Comparison of ENCODE assay signal across 19 cellular contexts in the genomic region with DNA sequence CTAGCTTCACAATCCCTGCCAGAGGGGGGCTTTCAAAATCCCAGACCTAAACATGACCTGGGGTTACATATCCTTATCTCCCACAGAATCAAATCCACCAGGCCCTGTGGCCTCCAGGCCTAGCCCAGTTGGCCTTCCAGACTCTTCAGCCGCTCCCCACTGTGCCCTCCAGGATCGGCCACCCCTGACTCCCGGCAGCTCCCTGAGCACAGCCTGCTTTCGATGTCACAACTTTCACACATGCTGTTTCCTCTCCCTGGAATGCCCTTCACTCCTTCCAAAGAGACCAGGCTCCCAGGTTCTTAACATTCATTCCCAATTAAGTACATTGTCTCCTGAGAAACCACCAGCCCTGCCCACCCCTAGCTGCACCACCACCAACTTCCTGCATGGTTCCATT.
DNase-seq lines count a peak whose midpoint lies in the region; FAIRE-seq and TF ChIP-seq lines count a peak whose summit lies in the region.
"Had no signal": no experiment of that assay in that cellular context is flagged by ENCODE, and none has a peak within 500 bp of the region (broad histone marks: within the 10 kb centered on the region; RNA-seq: fewer than 3 reads in every experiment).

No MANE protein-coding gene starts in this region.

- H3K27me3 ChIP-seq in astrocyte (ENCODE audit: insufficient read depth, low read length) (peaks cover 29% of the 10 kb centered on the region), endodermal cell (ENCODE audit: control insufficient read depth, insufficient read depth, low read length, poor library complexity, severe bottlenecking) (no peaks in the 10 kb centered on the region), suprapubic skin (no peaks in the 10 kb centered on the region)
- H3K27me3 ChIP-seq: BE2C had no signal

- H3K9me3 ChIP-seq in astrocyte (ENCODE audit: insufficient read depth, low read depth, low read length) (no peaks in the 10 kb centered on the region), endodermal cell (ENCODE audit: control insufficient read depth, low read length) (no peaks in the 10 kb centered on the region), suprapubic skin (no peaks in the 10 kb centered on the region)
- H3K9me3 ChIP-seq: BE2C had no signal

- no peak for TF ChIP-seq EP300 in suprapubic skin (IDR thresholded peaks at IDR 0.05)

- no peak overlapping the region for H2AFZ ChIP-seq in astrocyte (ENCODE audit: low read depth, low read length)

- H3K9ac ChIP-seq in astrocyte (ENCODE audit: low read length) (no peak overlapping the region), endodermal cell (ENCODE audit: extremely low read depth, low read length, poor library complexity, severe bottlenecking) (no peak overlapping the region)

- peaks cover 6% of the 10 kb centered on the region for H3K9me3 Mint-ChIP-seq in astrocyte (ENCODE audit: unreplicated experiment)
- H3K9me3 Mint-ChIP-seq in endodermal cell: no peaks in the 10 kb centered on the region
- no peaks in the 10 kb centered on the region for H3K9me3 Mint-ChIP-seq in neural crest cell
- H3K9me3 Mint-ChIP-seq: CD8-positive, alpha-beta memory T cell; H9 had no signal

- H3K27ac Mint-ChIP-seq in astrocyte (ENCODE audit: unreplicated experiment): no peak overlapping the region
- no peak overlapping the region for H3K27ac Mint-ChIP-seq in endodermal cell
- peak overlapping the region; percentile 54 for H3K27ac Mint-ChIP-seq in neural crest cell (ENCODE audit: unreplicated experiment)
- H3K27ac Mint-ChIP-seq: CD4-positive, CD25-positive, alpha-beta regulatory T cell; H9 had no signal

- peak overlapping the region; percentile 6 for H3K4me3 Mint-ChIP-seq in astrocyte (ENCODE audit: unreplicated experiment)
- H3K4me3 Mint-ChIP-seq in endodermal cell: no peak overlapping the region
- H3K4me3 Mint-ChIP-seq in neural crest cell: no peak overlapping the region
- H3K4me3 Mint-ChIP-seq: CD4-positive, CD25-positive, alpha-beta regulatory T cell; CD8-positive, alpha-beta memory T cell; H9 had no signal

- H3K36me3 Mint-ChIP-seq in astrocyte (ENCODE audit: low read depth, unreplicated experiment): peaks cover 4% of the 10 kb centered on the region
- H3K36me3 Mint-ChIP-seq in endodermal cell (ENCODE audit: low read depth): no peaks in the 10 kb centered on the region
- H3K36me3 Mint-ChIP-seq in neural crest cell (ENCODE audit: low read depth): no peaks in the 10 kb centered on the region
- H3K36me3 Mint-ChIP-seq: CD4-positive, CD25-positive, alpha-beta regulatory T cell; CD8-positive, alpha-beta memory T cell had no signal

- 78 to 84% methylated on average over 3 to 4 of the region's 4 CpGs for WGBS in endodermal cell (ENCODE audit: insufficient coverage in 1 of 2, insufficient read length in 1 of 2), 2 experiments
- WGBS in suprapubic skin: 94% methylated on average over 4 of the region's 4 CpGs

- no peak for TF ChIP-seq POLR2A in suprapubic skin (IDR thresholded peaks at IDR 0.05)

- H3K36me3 ChIP-seq in astrocyte (ENCODE audit: insufficient read depth, low read length) (no peaks in the 10 kb centered on the region), endodermal cell (ENCODE audit: control insufficient read depth, insufficient read depth, low read length) (no peaks in the 10 kb centered on the region), suprapubic skin (peaks cover 3% of the 10 kb centered on the region)
- H3K36me3 ChIP-seq: BE2C had no signal

- no peak for FAIRE-seq in astrocyte (lab: Jason Lieb, UNC)
- FAIRE-seq: A204.1, GM12878, H1 had no signal

- H3K27ac ChIP-seq in astrocyte (ENCODE audit: low read depth, low read length) (no peak overlapping the region), endodermal cell (ENCODE audit: low read depth, low read length) (no peak overlapping the region), suprapubic skin (no peak overlapping the region)
- H3K27ac ChIP-seq: HL-60 had no signal

- TF ChIP-seq CTCF in astrocyte (IDR thresholded peaks at IDR 0.05; ENCODE audit: insufficient read depth, low read depth, low read length) (no peak), endodermal cell (conservative IDR thresholded peaks at IDR 0.05) (no peak), neural crest cell (conservative IDR thresholded peaks at IDR 0.05) (no peak), suprapubic skin (IDR thresholded peaks at IDR 0.05) (no peak)

- no peaks in the 10 kb centered on the region for H3K79me2 ChIP-seq in astrocyte (ENCODE audit: insufficient read depth, low read length)

- H3K4me3 ChIP-seq in astrocyte (ENCODE audit: insufficient read depth, low read depth, low read length) (no peak overlapping the region), endodermal cell (ENCODE audit: low read length) (no peak overlapping the region), suprapubic skin (no peak overlapping the region)
- H3K4me3 ChIP-seq: GM12878 had no signal

- H3K27me3 Mint-ChIP-seq in astrocyte (ENCODE audit: low read depth, unreplicated experiment) (peaks cover 41% of the 10 kb centered on the region), endodermal cell (ENCODE audit: insufficient read depth) (peaks cover 2% of the 10 kb centered on the region), neural crest cell (ENCODE audit: low read depth) (no peaks in the 10 kb centered on the region)

- no peak for DNase-seq in astrocyte (ENCODE audit: low read depth)
- peak; percentile 66 for DNase-seq in endodermal cell
- no peak for DNase-seq in neural crest cell (ENCODE audit: low read depth, low spot score)
- peak; percentile 31 to 71 for DNase-seq in suprapubic skin (ENCODE audit: low spot score in 2 of 2)
- no peak for DNase-seq in NCI-H748 (lab: John Stamatoyannopoulos, UW; ENCODE audit: unreplicated experiment)
- DNase-seq in GDM1 (lab: John Stamatoyannopoulos, UW): no peak
- DNase-seq in HCEC 1CT: no peak
- DNase-seq: ACHN; BE2C; CD4-positive, CD25-positive, alpha-beta regulatory T cell; CD8-positive, alpha-beta memory T cell; COR-L47; DMS 273 treated with DMSO at 0.1 percent for 48 hours; DMS79; H9 had no signal

- H3K4me2 ChIP-seq in astrocyte (ENCODE audit: low read length): no peak overlapping the region

- H3K4me1 Mint-ChIP-seq in astrocyte (ENCODE audit: low read depth, unreplicated experiment) (peaks cover 2% of the 10 kb centered on the region), endodermal cell (peaks cover 42% of the 10 kb centered on the region), neural crest cell (peaks cover 4% of the 10 kb centered on the region)
- H3K4me1 Mint-ChIP-seq: CD4-positive, CD25-positive, alpha-beta regulatory T cell; CD8-positive, alpha-beta memory T cell had no signal

- H3K4me1 ChIP-seq in astrocyte (ENCODE audit: insufficient read depth, low read length) (no peaks in the 10 kb centered on the region), endodermal cell (ENCODE audit: control insufficient read depth, insufficient read depth, low read length) (peaks cover 12% of the 10 kb centered on the region), suprapubic skin (no peaks in the 10 kb centered on the region)
- H3K4me1 ChIP-seq: BE2C had no signal

- H4K20me1 ChIP-seq in astrocyte (ENCODE audit: insufficient read depth, low read length): no peaks in the 10 kb centered on the region

Comparison
In these comparisons a context has a peak if more than half of its experiments do, and no peak if none do; other contexts are left out.
1. DNase-seq: peak in endodermal cell (single experiment) and suprapubic skin (2 of 2); none in astrocyte (single experiment), neural crest cell (single experiment), NCI-H748 (single experiment), GDM1 (single experiment) and HCEC 1CT (single experiment).